8 cellular contexts compared by ENCODE assay signal in genomic region chr11:14969922-14970323, GRCh38. TPM values are rescaled to one million over a fixed set of nuclear protein-coding genes. Genes with fewer than 3 reads are reported as not detected.
A peak's percentile ranks its signal among the peaks of the same experiment; 100 is the strongest.
DNase-seq lines count a peak whose midpoint lies in the region; ATAC-seq and TF ChIP-seq lines count a peak whose summit lies in the region.
"Had no signal": no experiment of that assay in that cellular context is flagged by ENCODE, and none has a peak within 500 bp of the region (broad histone marks: within the 10 kb centered on the region; RNA-seq: fewer than 3 reads in every experiment).

No MANE protein-coding gene starts in this region.

- H3K27ac ChIP-seq in lower lobe of right lung (no peak overlapping the region), aorta (ENCODE audit: low read depth in 1 of 2, low read length in 2 of 2) (no peak overlapping the region)

- peaks cover 59% of the 10 kb centered on the region for H3K27me3 ChIP-seq in lower lobe of right lung (ENCODE audit: low read depth)
- no peaks in the 10 kb centered on the region for H3K27me3 ChIP-seq in aorta (ENCODE audit: control insufficient read depth in 1 of 2, insufficient read depth in 2 of 2, low read length in 1 of 2)

- H3K4me3 ChIP-seq in lower lobe of right lung = no peak overlapping the region
- no peak overlapping the region for H3K4me3 ChIP-seq in aorta (ENCODE audit: low read length in 2 of 2)

- TF ChIP-seq CTCF in GM13976 (IDR thresholded peaks at IDR 0.05; ENCODE audit: borderline replicate concordance, control extremely low read depth, extremely low read depth, insufficient read depth, missing control alignments) (peak; percentile 56), lower lobe of right lung (IDR thresholded peaks at IDR 0.05) (peak; percentile 27)

- DNase-seq in GM13976 (ENCODE audit: low spot score) (peak; percentile 28), OCI-M1 (lab: John Stamatoyannopoulos, UW) (peak; percentile 63), lower lobe of right lung (no peak), aorta (peak; percentile 50 to 85)
- DNase-seq in activated naive CD4-positive, alpha-beta T cell treated with anti-CD3 and anti-CD28 coated beads, Interleukin-2, amount 50 U/mL, for 16 hours = peak; percentile 69
- DNase-seq in effector CD8-positive, alpha-beta T cell (lab: John Stamatoyannopoulos, UW) = no peak

- intact Hi-C loops in lower lobe of right lung (cut with DNase I) = no loop called here
- intact Hi-C loops in aorta (cut with DNase I) = loop anchor here (2.0 to 10.0 kb wide), 3 partner anchors 55 to 235 kb away; no protein-coding TSS in a partner anchor

- in situ Hi-C loops in GM13976 (cut with MboI; ENCODE audit: low sequenced_read_pairs, unreplicated experiment) = no loop called here

- H3K4me1 ChIP-seq in lower lobe of right lung (peaks cover 31% of the 10 kb centered on the region), aorta (ENCODE audit: control insufficient read depth in 1 of 2, insufficient read depth in 2 of 2, low read length in 2 of 2) (no peaks in the 10 kb centered on the region)

- H3K36me3 ChIP-seq in lower lobe of right lung (no peaks in the 10 kb centered on the region), aorta (ENCODE audit: control insufficient read depth in 1 of 2, insufficient read depth in 2 of 2, low read length in 1 of 2) (no peaks in the 10 kb centered on the region)

- WGBS in aorta, 2 donors = 10 to 19% methylated on average over 6 of the region's 6 CpGs

- H3K9me3 ChIP-seq in lower lobe of right lung (no peaks in the 10 kb centered on the region), aorta (ENCODE audit: control insufficient read depth, low read length) (no peaks in the 10 kb centered on the region)

- peak; percentile 48 for ATAC-seq in HG02870 (IDR thresholded peaks at IDR 0.05; ENCODE audit: unreplicated experiment)
- ATAC-seq in lower lobe of right lung = no peak
- no peak for ATAC-seq in aorta (ENCODE audit: low FRiP score)

RNA-seq across cellular contexts. Expression of gene CALCA, which starts 2.2 kb away (rescaled TPM):
- not detected for total RNA-seq in lower lobe of right lung
- under 1 TPM in 1 of 2 donors, not detected in 1; 0.97 TPM for total RNA-seq in aorta
- 1 to 10 TPM in 1 of 2 donors, under 1 TPM in 1; 0.88 to 1.6 TPM for polyA plus RNA-seq in aorta
- total RNA-seq: activated CD8-positive, alpha-beta memory T cell treated with anti-CD3 and anti-CD28 coated beads for 36 hours had no signal

Comparison
In these comparisons a context has a peak if more than half of its experiments do, and no peak if none do; other contexts are left out.
1. DNase-seq: peak in GM13976 (single experiment), OCI-M1 (single experiment), activated naive CD4-positive, alpha-beta T cell treated with anti-CD3 and anti-CD28 coated beads, Interleukin-2, amount 50 U/mL, for 16 hours (single experiment) and aorta (2 of 2); none in lower lobe of right lung (single experiment) and effector CD8-positive, alpha-beta T cell (single experiment).